Comparison of ENCODE assay signal across 10 cellular contexts in the genomic region with DNA sequence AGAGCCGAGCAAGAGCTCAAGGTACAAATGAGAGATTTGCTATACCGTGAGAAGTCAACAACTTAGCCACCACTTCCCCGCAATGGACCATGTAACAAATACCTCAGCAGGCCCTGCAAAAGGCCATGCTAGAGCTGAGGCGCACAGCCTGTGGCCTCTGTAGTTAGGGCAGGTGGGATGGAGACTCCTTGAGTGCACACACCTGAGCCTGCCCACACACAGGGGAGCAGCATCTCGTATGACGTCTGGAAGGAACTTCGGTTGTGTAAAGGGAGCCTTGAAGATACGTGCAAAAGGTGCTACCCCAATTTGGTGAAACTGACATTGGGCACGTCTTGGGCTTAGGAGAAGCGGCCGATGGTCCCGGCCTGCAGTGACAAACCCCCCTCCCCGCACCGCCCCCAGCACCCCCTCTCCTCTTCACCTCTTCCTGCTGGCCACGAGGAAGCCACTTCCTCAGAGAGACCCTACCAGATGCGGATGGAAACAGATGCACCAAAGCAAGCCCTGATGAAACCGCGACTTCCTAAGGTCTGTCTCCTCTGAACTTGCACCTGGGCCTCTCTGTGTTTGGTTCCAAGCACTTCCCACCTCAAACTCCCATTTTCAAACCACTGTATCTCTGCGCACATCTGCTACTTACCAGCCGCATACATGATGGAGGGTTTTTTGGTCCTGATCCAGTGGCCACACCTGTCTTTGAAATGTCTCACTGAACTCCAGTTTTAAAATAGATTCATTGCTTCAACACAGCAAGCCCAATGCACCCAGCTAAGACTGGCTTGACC. TPM values are rescaled to one million over a fixed set of nuclear protein-coding genes. Genes with fewer than 3 reads are reported as not detected.
DNase-seq lines count a peak whose midpoint lies in the region; ATAC-seq and TF ChIP-seq lines count a peak whose summit lies in the region.
"Had no signal": no experiment of that assay in that cellular context is flagged by ENCODE, and none has a peak within 500 bp of the region (broad histone marks: within the 10 kb centered on the region; RNA-seq: fewer than 3 reads in every experiment).

No MANE protein-coding gene starts in this region.

- H3K4me1 Mint-ChIP-seq in activated CD8-positive, alpha-beta T cell treated with anti-CD3 and anti-CD28 coated beads, Interleukin-2, amount 10 ng/mL, durations not matched to agents 7 days and 5 days (ENCODE audit: low read depth): peaks cover 32% of the 10 kb centered on the region
- H3K4me1 Mint-ChIP-seq in neural progenitor cell (no peaks in the 10 kb centered on the region), mesothelial cell of epicardium (no peaks in the 10 kb centered on the region)

- H3K27ac Mint-ChIP-seq in activated CD8-positive, alpha-beta T cell treated with anti-CD3 and anti-CD28 coated beads, Interleukin-2, amount 10 ng/mL, durations not matched to agents 7 days and 5 days: peak overlapping the region; percentile 84
- H3K27ac Mint-ChIP-seq in neural progenitor cell: peak overlapping the region; percentile 39
- no peak overlapping the region for H3K27ac Mint-ChIP-seq in mesothelial cell of epicardium

- no peak overlapping the region for H3K4me3 ChIP-seq in neural progenitor cell
- H3K4me3 ChIP-seq: lower lobe of right lung, SK-N-MC had no signal

- no peaks in the 10 kb centered on the region for H3K27me3 ChIP-seq in neural progenitor cell

- DNase-seq in HUDEP-2 (lab: John Stamatoyannopoulos, UW; ENCODE audit: unreplicated experiment in 76 of 76): peak in 41 of 76 experiments; percentile 8 to 63 (median 30)
- peak; percentile 57 for DNase-seq in activated CD8-positive, alpha-beta T cell treated with anti-CD3 and anti-CD28 coated beads, Interleukin-2, amount 10 ng/mL, durations not matched to agents 7 days and 5 days
- DNase-seq in neural progenitor cell (ENCODE audit: low spot score): no peak
- DNase-seq in AG08396 (ENCODE audit: low spot score): no peak
- DNase-seq in mesothelial cell of epicardium (ENCODE audit: low spot score in 2 of 2, unreplicated experiment in 2 of 2): no peak
- DNase-seq: foreskin fibroblast, lower lobe of right lung, NCI-H446 treated with DMSO at 0.1 percent for 48 hours had no signal

- H4K20me1 ChIP-seq in neural progenitor cell (ENCODE audit: low read depth): no peaks in the 10 kb centered on the region

- no peaks in the 10 kb centered on the region for H3K4me1 ChIP-seq in neural progenitor cell
- H3K4me1 ChIP-seq: lower lobe of right lung had no signal

- ATAC-seq in activated CD8-positive, alpha-beta T cell treated with anti-CD3 and anti-CD28 coated beads, Interleukin-2, amount 10 ng/mL, durations not matched to agents 7 days and 5 days: peak; percentile 68
- ATAC-seq in GM21786 (IDR thresholded peaks at IDR 0.05; ENCODE audit: unreplicated experiment): no peak
- ATAC-seq: lower lobe of right lung had no signal

- H3K79me2 ChIP-seq in neural progenitor cell (ENCODE audit: low read depth): no peaks in the 10 kb centered on the region

- CTCF ChIA-PET in activated CD8-positive, alpha-beta T cell treated with anti-CD3 and anti-CD28 coated beads, Interleukin-2, amount 10 ng/mL, durations not matched to agents 7 days and 5 days (lab: Charles Lee): interaction anchor here (0.9 to 2.0 kb wide), 3 partner anchors 10 to 57 kb away, joined by 3 to 11 read pairs (median 3); partner anchors contain the start of genes CDPF1 and GTSE1

- no peak overlapping the region for H3K27ac ChIP-seq in neural progenitor cell
- H3K27ac ChIP-seq: lower lobe of right lung, SK-N-MC had no signal

- no peak for TF ChIP-seq CTCF in neural progenitor cell (IDR thresholded peaks at IDR 0.05)
- no peak for TF ChIP-seq CTCF in mesothelial cell of epicardium (IDR thresholded peaks at IDR 0.05; ENCODE audit: unreplicated experiment)

- no peaks in the 10 kb centered on the region for H3K9me3 ChIP-seq in neural progenitor cell (ENCODE audit: low read depth)
- H3K9me3 ChIP-seq: lower lobe of right lung had no signal

- H3K4me3 Mint-ChIP-seq in activated CD8-positive, alpha-beta T cell treated with anti-CD3 and anti-CD28 coated beads, Interleukin-2, amount 10 ng/mL, durations not matched to agents 7 days and 5 days: peak overlapping the region; percentile 7
- H3K4me3 Mint-ChIP-seq in neural progenitor cell (no peak overlapping the region), mesothelial cell of epicardium (no peak overlapping the region)

- no peak overlapping the region for H2AFZ ChIP-seq in neural progenitor cell (replicated peaks)

- H3K36me3 ChIP-seq in neural progenitor cell: no peaks in the 10 kb centered on the region

- H3K4me2 ChIP-seq in neural progenitor cell: no peak overlapping the region

- POLR2A ChIA-PET in activated CD8-positive, alpha-beta T cell treated with anti-CD3 and anti-CD28 coated beads, Interleukin-2, amount 10 ng/mL, durations not matched to agents 7 days and 5 days (lab: Charles Lee): interaction anchor here (1.0 kb wide), 1 partner anchor 16 kb away, joined by 3 read pairs; no protein-coding TSS in a partner anchor

- no peak overlapping the region for H3K9ac ChIP-seq in neural progenitor cell

- peaks cover 42% of the 10 kb centered on the region for H3K36me3 Mint-ChIP-seq in activated CD8-positive, alpha-beta T cell treated with anti-CD3 and anti-CD28 coated beads, Interleukin-2, amount 10 ng/mL, durations not matched to agents 7 days and 5 days (ENCODE audit: low read depth)
- H3K36me3 Mint-ChIP-seq in neural progenitor cell (peaks cover 5% of the 10 kb centered on the region), mesothelial cell of epicardium (peaks cover 10% of the 10 kb centered on the region)

- no peaks in the 10 kb centered on the region for H3K27me3 Mint-ChIP-seq in activated CD8-positive, alpha-beta T cell treated with anti-CD3 and anti-CD28 coated beads, Interleukin-2, amount 10 ng/mL, durations not matched to agents 7 days and 5 days (ENCODE audit: low read depth)
- H3K27me3 Mint-ChIP-seq in neural progenitor cell (ENCODE audit: insufficient read depth, low read depth) (peaks cover 2% of the 10 kb centered on the region), mesothelial cell of epicardium (ENCODE audit: low read depth) (no peaks in the 10 kb centered on the region)

- no peaks in the 10 kb centered on the region for H3K9me3 Mint-ChIP-seq in activated CD8-positive, alpha-beta T cell treated with anti-CD3 and anti-CD28 coated beads, Interleukin-2, amount 10 ng/mL, durations not matched to agents 7 days and 5 days (ENCODE audit: insufficient read depth)
- no peaks in the 10 kb centered on the region for H3K9me3 Mint-ChIP-seq in neural progenitor cell
- no peaks in the 10 kb centered on the region for H3K9me3 Mint-ChIP-seq in mesothelial cell of epicardium

- no peaks in the 10 kb centered on the region for H3F3A ChIP-seq in neural progenitor cell (ENCODE audit: low read depth)

RNA-seq across cellular contexts. Expression of gene CDPF1, which starts 10.6 kb away (rescaled TPM):
- 10 to 100 TPM; 11.6 to 11.7 TPM for total RNA-seq in activated CD8-positive, alpha-beta T cell treated with anti-CD3 and anti-CD28 coated beads, Interleukin-2, amount 10 ng/mL, durations not matched to agents 7 days and 5 days
- 6.7 and 22.8 TPM in 2 replicates for total RNA-seq in neural progenitor cell (ENCODE audit: low replicate concordance)
- total RNA-seq in mesothelial cell of epicardium: 11.5 to 12.8 TPM (median 12.6 TPM) in 3 replicates

RNA-seq across cellular contexts. Expression of gene PKDREJ, which starts 23.7 kb away (rescaled TPM):
- not detected for total RNA-seq in activated CD8-positive, alpha-beta T cell treated with anti-CD3 and anti-CD28 coated beads, Interleukin-2, amount 10 ng/mL, durations not matched to agents 7 days and 5 days
- not detected in 2 replicates for total RNA-seq in neural progenitor cell (ENCODE audit: low replicate concordance)
- 0.02 to 0.04 TPM in 2 of 3 replicates, not detected in the other for total RNA-seq in mesothelial cell of epicardium
- total RNA-seq: lower lobe of right lung had no signal

RNA-seq across cellular contexts. Expression of gene TTC38, which starts 28.4 kb away (rescaled TPM):
- total RNA-seq in activated CD8-positive, alpha-beta T cell treated with anti-CD3 and anti-CD28 coated beads, Interleukin-2, amount 10 ng/mL, durations not matched to agents 7 days and 5 days: 10 to 100 TPM; 20.0 to 25.1 TPM
- total RNA-seq in neural progenitor cell (ENCODE audit: low replicate concordance) (41.0 and 50.5 TPM in 2 replicates), mesothelial cell of epicardium (30.0 to 30.9 TPM (median 30.3 TPM) in 3 replicates)

RNA-seq across cellular contexts. Expression of gene GTSE1, which starts 57.2 kb away (rescaled TPM):
- 100 to 1,000 TPM; 111 to 114 TPM for total RNA-seq in activated CD8-positive, alpha-beta T cell treated with anti-CD3 and anti-CD28 coated beads, Interleukin-2, amount 10 ng/mL, durations not matched to agents 7 days and 5 days
- total RNA-seq in neural progenitor cell (ENCODE audit: low replicate concordance): 29.7 and 38.8 TPM in 2 replicates
- total RNA-seq in mesothelial cell of epicardium: 15.3 to 18.7 TPM (median 16.7 TPM) in 3 replicates

Comparison
In these comparisons a context has a peak if more than half of its experiments do, and no peak if none do; other contexts are left out.
1. DNase-seq: peak in HUDEP-2 (41 of 76) and activated CD8-positive, alpha-beta T cell treated with anti-CD3 and anti-CD28 coated beads, Interleukin-2, amount 10 ng/mL, durations not matched to agents 7 days and 5 days (single experiment); none in neural progenitor cell (single experiment), AG08396 (single experiment) and mesothelial cell of epicardium (0 of 2).